24 cellular contexts compared by ENCODE assay signal in genomic region chr3:66662894-66663293, GRCh38.
"Had no signal": no experiment of that assay in that cellular context is flagged by ENCODE, and none has a peak within 500 bp of the region (broad histone marks: within the 10 kb centered on the region; RNA-seq: fewer than 3 reads in every experiment).

No MANE protein-coding gene starts in this region.

- ATAC-seq: left cardiac atrium; left lung; mucosa of descending colon; natural killer cell treated with Interleukin-12 subunit alpha and Interleukin-12 subunit beta and Interleukin-15 and Interleukin-18, amount 100 ng/mL, for 72 hours; right lobe of liver; stimulated activated naive B cell treated with anti-CD40 and anti-IgM and Interleukin-4, amounts not matched to agents 10 μg/mL and 1 μg/mL and 100 μg/mL, for 72 hours had no signal

- H3K36me3 ChIP-seq: left lung, neutrophil, pancreas, right lobe of liver, suprapubic skin, thyroid gland, vagina had no signal

- H3K4me1 Mint-ChIP-seq: immature natural killer cell; mesothelial cell of epicardium; naive B cell; stimulated activated naive B cell treated with anti-CD40 and anti-IgM and Interleukin-4, amounts not matched to agents 10 μg/mL and 1 μg/mL and 100 μg/mL, for 72 hours had no signal

- H3K9me3 Mint-ChIP-seq: immature natural killer cell; natural killer cell treated with Interleukin-12 subunit alpha and Interleukin-12 subunit beta and Interleukin-15 and Interleukin-18, amount 100 ng/mL, for 72 hours; stimulated activated naive CD8-positive, alpha-beta T cell treated with anti-CD3 and anti-CD28 coated beads, Interleukin-15, Interleukin-2, amounts not matched to agents 100 ng/mL and 50 ng/mL, for 24 hours had no signal

- H3K27ac Mint-ChIP-seq: immature natural killer cell; mesothelial cell of epicardium; naive B cell; natural killer cell treated with Interleukin-12 subunit alpha and Interleukin-12 subunit beta and Interleukin-15 and Interleukin-18, amount 100 ng/mL, for 72 hours; stimulated activated naive B cell treated with anti-CD40 and anti-IgM and Interleukin-4, amounts not matched to agents 10 μg/mL and 1 μg/mL and 100 μg/mL, for 72 hours; stimulated activated naive CD8-positive, alpha-beta T cell treated with anti-CD3 and anti-CD28 coated beads, Interleukin-15, Interleukin-2, amounts not matched to agents 100 ng/mL and 50 ng/mL, for 24 hours had no signal

- DNase-seq: dorsolateral prefrontal cortex; effector CD4-positive, alpha-beta T cell; hypothalamus; immature natural killer cell; left cardiac atrium; left lung; mesenchymal stem cell; mucosa of descending colon; naive B cell; pancreas; right lobe of liver; small intestine; stimulated activated CD4-positive, alpha-beta T cell treated with anti-CD3 and anti-CD28 coated beads, Interleukin-15, amount 100 ng/mL, for 24 hours; stimulated activated CD4-positive, alpha-beta T cell treated with anti-CD3 and anti-CD28 coated beads, Interleukin-2, amount 100 ng/mL, for 48 hours; stimulated activated naive B cell treated with anti-CD40 and anti-IgM and Interleukin-4, amounts not matched to agents 10 μg/mL and 1 μg/mL and 100 μg/mL, for 72 hours; thyroid gland; trophoblast cell had no signal

- H3K27me3 ChIP-seq: dorsolateral prefrontal cortex, left lung, pancreas, right lobe of liver, suprapubic skin, thyroid gland, vagina had no signal

- H3K4me3 ChIP-seq: dorsolateral prefrontal cortex, left lung, mucosa of descending colon, pancreas, right lobe of liver, suprapubic skin, thyroid gland, vagina had no signal

- H3K4me3 Mint-ChIP-seq: immature natural killer cell; mesothelial cell of epicardium; naive B cell; natural killer cell treated with Interleukin-12 subunit alpha and Interleukin-12 subunit beta and Interleukin-15 and Interleukin-18, amount 100 ng/mL, for 72 hours; neural crest cell; stimulated activated naive B cell treated with anti-CD40 and anti-IgM and Interleukin-4, amounts not matched to agents 10 μg/mL and 1 μg/mL and 100 μg/mL, for 72 hours; stimulated activated naive CD8-positive, alpha-beta T cell treated with anti-CD3 and anti-CD28 coated beads, Interleukin-15, Interleukin-2, amounts not matched to agents 100 ng/mL and 50 ng/mL, for 24 hours had no signal
